18 cellular contexts compared by ENCODE assay signal in the genomic region with DNA sequence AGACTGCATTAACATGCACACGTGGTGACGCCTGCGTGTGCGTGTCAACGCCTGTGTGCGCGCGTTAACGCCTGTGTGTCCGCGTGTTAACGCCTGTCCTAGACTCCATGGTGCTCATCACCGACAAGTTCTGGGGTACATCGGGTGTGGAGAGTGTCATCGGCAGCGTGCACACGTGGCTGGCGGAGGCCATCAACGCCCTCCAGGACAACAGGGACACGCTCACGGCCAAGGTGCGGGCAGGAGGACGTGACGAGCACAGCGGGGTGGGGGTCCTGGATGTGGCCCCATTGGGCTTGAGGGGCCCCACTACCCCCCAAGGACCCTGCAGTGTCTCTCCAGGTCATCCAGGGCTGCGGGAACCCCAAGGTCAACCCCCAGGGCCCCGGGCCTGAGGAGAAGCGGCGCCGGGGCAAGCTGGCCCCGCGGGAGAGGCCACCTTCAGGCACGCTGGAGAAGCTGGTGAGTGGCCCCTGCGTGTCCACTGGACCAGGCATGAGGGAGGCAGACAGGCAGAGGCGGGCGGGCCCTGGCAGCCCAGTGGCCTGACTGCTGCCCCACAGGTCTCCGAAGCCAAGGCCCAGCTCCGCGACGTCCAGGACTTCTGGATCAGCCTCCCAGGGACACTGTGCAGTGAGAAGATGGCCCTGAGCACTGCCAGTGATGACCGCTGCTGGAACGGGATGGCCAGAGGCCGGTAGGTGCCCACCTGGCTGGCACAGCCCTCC. TPM values are rescaled to one million over a fixed set of nuclear protein-coding genes. Genes with fewer than 3 reads are reported as not detected.
A peak's percentile ranks its signal among the peaks of the same experiment; 100 is the strongest.
DNase-seq lines count a peak whose midpoint lies in the region; ATAC-seq and TF ChIP-seq lines count a peak whose summit lies in the region.
"Had no signal": no experiment of that assay in that cellular context is flagged by ENCODE, and none has a peak within 500 bp of the region (broad histone marks: within the 10 kb centered on the region; RNA-seq: fewer than 3 reads in every experiment).

No MANE protein-coding gene starts in this region.

- H3K79me1 ChIP-seq in trophoblast cell (ENCODE audit: low read length) = peaks cover 3% of the 10 kb centered on the region

- H3K4ac ChIP-seq in trophoblast cell (ENCODE audit: low read depth, low read length) = no peak overlapping the region

- no peaks in the 10 kb centered on the region for H3K9me3 Mint-ChIP-seq in activated CD4-positive, alpha-beta T cell treated with anti-CD3 and anti-CD28 coated beads for 36 hours (ENCODE audit: low read depth)
- no peaks in the 10 kb centered on the region for H3K9me3 Mint-ChIP-seq in activated naive CD4-positive, alpha-beta T cell treated with anti-CD3 and anti-CD28 coated beads for 36 hours
- H3K9me3 Mint-ChIP-seq: activated T-helper 17 cell treated with anti-CD3 and anti-CD28 coated beads, Interleukin-2, amount 50 U/mL, for 72 hours; stimulated activated naive CD8-positive, alpha-beta T cell treated with anti-CD3 and anti-CD28 coated beads, Interleukin-15, Interleukin-2, amounts not matched to agents 100 ng/mL and 50 ng/mL, for 24 hours had no signal

- no peak overlapping the region for H2BK120ac ChIP-seq in trophoblast cell (ENCODE audit: insufficient read depth, low read length, poor library complexity)

- no peak overlapping the region for H2BK5ac ChIP-seq in trophoblast cell (ENCODE audit: low read depth, low read length, poor library complexity)

- no peak overlapping the region for H3K9ac ChIP-seq in trophoblast cell (ENCODE audit: low read length)

- no peak overlapping the region for H2AFZ ChIP-seq in trophoblast cell (ENCODE audit: insufficient read depth, low read length, poor library complexity)

- in situ Hi-C loops in gastrocnemius medialis (cut with MboI; ENCODE audit: low sequenced_read_pairs in 4 of 4) = no loop called here

- H3K27ac ChIP-seq in gastrocnemius medialis (no peak overlapping the region), trophoblast cell (ENCODE audit: low read depth, low read length) (no peak overlapping the region)
- H3K27ac ChIP-seq: A549, breast epithelium had no signal

- H3K18ac ChIP-seq in trophoblast cell (ENCODE audit: low read length) = no peak overlapping the region

- POLR2A ChIA-PET in activated CD4-positive, alpha-beta T cell treated with anti-CD3 and anti-CD28 coated beads for 36 hours (lab: Charles Lee) = no interaction called here

- H4K8ac ChIP-seq in trophoblast cell (ENCODE audit: low read depth, low read length) = no peak overlapping the region

- H3K4me1 ChIP-seq in gastrocnemius medialis (no peaks in the 10 kb centered on the region), trophoblast cell (ENCODE audit: control insufficient read depth in 1 of 2, insufficient read depth in 2 of 2, low read length in 2 of 2) (peaks cover 7 to 8% of the 10 kb centered on the region in 2 experiments)
- H3K4me1 ChIP-seq: A549, breast epithelium had no signal

- no peak overlapping the region for H4K12ac ChIP-seq in trophoblast cell (ENCODE audit: low read depth, low read length)

- ATAC-seq in activated CD4-positive, alpha-beta T cell treated with anti-CD3 and anti-CD28 coated beads for 36 hours = no peak
- ATAC-seq in left lobe of liver (no peak), gastrocnemius medialis (no peak)
- ATAC-seq: A549; activated T-helper 17 cell treated with anti-CD3 and anti-CD28 coated beads, Interleukin-2, amount 50 U/mL, for 72 hours had no signal

- CTCF ChIA-PET in activated CD4-positive, alpha-beta T cell treated with anti-CD3 and anti-CD28 coated beads for 36 hours (lab: Charles Lee) = no interaction called here
- CTCF ChIA-PET in activated naive CD4-positive, alpha-beta T cell treated with anti-CD3 and anti-CD28 coated beads for 36 hours (lab: Charles Lee) = no interaction called here

- no peaks in the 10 kb centered on the region for H3K4me1 Mint-ChIP-seq in activated CD4-positive, alpha-beta T cell treated with anti-CD3 and anti-CD28 coated beads for 36 hours
- H3K4me1 Mint-ChIP-seq in activated naive CD4-positive, alpha-beta T cell treated with anti-CD3 and anti-CD28 coated beads for 36 hours (ENCODE audit: low read depth) = no peaks in the 10 kb centered on the region

- no peak overlapping the region for H3K14ac ChIP-seq in trophoblast cell (ENCODE audit: low read length)

- TF ChIP-seq POLR2A in gastrocnemius medialis (IDR thresholded peaks at IDR 0.05) = no peak

- H3K4me3 Mint-ChIP-seq in activated CD4-positive, alpha-beta T cell treated with anti-CD3 and anti-CD28 coated beads for 36 hours = no peak overlapping the region
- no peak overlapping the region for H3K4me3 Mint-ChIP-seq in activated naive CD4-positive, alpha-beta T cell treated with anti-CD3 and anti-CD28 coated beads for 36 hours
- H3K4me3 Mint-ChIP-seq: activated T-helper 17 cell treated with anti-CD3 and anti-CD28 coated beads, Interleukin-2, amount 50 U/mL, for 72 hours; stimulated activated naive CD8-positive, alpha-beta T cell treated with anti-CD3 and anti-CD28 coated beads, Interleukin-15, Interleukin-2, amounts not matched to agents 100 ng/mL and 50 ng/mL, for 24 hours had no signal

- no peak overlapping the region for H3K27ac Mint-ChIP-seq in activated CD4-positive, alpha-beta T cell treated with anti-CD3 and anti-CD28 coated beads for 36 hours
- no peak overlapping the region for H3K27ac Mint-ChIP-seq in activated naive CD4-positive, alpha-beta T cell treated with anti-CD3 and anti-CD28 coated beads for 36 hours
- H3K27ac Mint-ChIP-seq: activated T-helper 17 cell treated with anti-CD3 and anti-CD28 coated beads, Interleukin-2, amount 50 U/mL, for 72 hours; stimulated activated naive CD8-positive, alpha-beta T cell treated with anti-CD3 and anti-CD28 coated beads, Interleukin-15, Interleukin-2, amounts not matched to agents 100 ng/mL and 50 ng/mL, for 24 hours had no signal

- no peak overlapping the region for H3K4me2 ChIP-seq in trophoblast cell (ENCODE audit: low read length)
- H3K4me2 ChIP-seq: A549 had no signal

- no peaks in the 10 kb centered on the region for H3K79me2 ChIP-seq in trophoblast cell (ENCODE audit: control insufficient read depth, insufficient read depth, low read length, poor library complexity)

- no peak overlapping the region for H4K91ac ChIP-seq in trophoblast cell (ENCODE audit: low read depth, low read length)

- intact Hi-C loops in activated CD4-positive, alpha-beta T cell treated with anti-CD3 and anti-CD28 coated beads for 36 hours (cut with DNase I, micrococcal nuclease) = no loop called here
- intact Hi-C loops in activated naive CD4-positive, alpha-beta T cell treated with anti-CD3 and anti-CD28 coated beads for 36 hours (cut with micrococcal nuclease) = no loop called here
- intact Hi-C loops in gastrocnemius medialis (cut with DNase I; ENCODE audit: low total_unique reads) = no loop called here

- H3K23ac ChIP-seq in trophoblast cell (ENCODE audit: low read length) = no peak overlapping the region

- no peak overlapping the region for H2BK12ac ChIP-seq in trophoblast cell (ENCODE audit: low read length)

- H2AK5ac ChIP-seq in trophoblast cell (ENCODE audit: low read length) = no peak overlapping the region

- no peak overlapping the region for H3K4me3 ChIP-seq in gastrocnemius medialis
- no peak overlapping the region for H3K4me3 ChIP-seq in trophoblast cell (ENCODE audit: low read depth, low read length)
- H3K4me3 ChIP-seq: A549, breast epithelium had no signal

- H3K27me3 ChIP-seq in gastrocnemius medialis = no peaks in the 10 kb centered on the region
- no peaks in the 10 kb centered on the region for H3K27me3 ChIP-seq in trophoblast cell (ENCODE audit: insufficient read depth, low read length)
- H3K27me3 ChIP-seq: breast epithelium had no signal

- no peaks in the 10 kb centered on the region for H3K36me3 Mint-ChIP-seq in activated CD4-positive, alpha-beta T cell treated with anti-CD3 and anti-CD28 coated beads for 36 hours (ENCODE audit: low read depth)
- H3K36me3 Mint-ChIP-seq in activated naive CD4-positive, alpha-beta T cell treated with anti-CD3 and anti-CD28 coated beads for 36 hours (ENCODE audit: low read depth) = no peaks in the 10 kb centered on the region

- H3K9me3 ChIP-seq in gastrocnemius medialis (no peaks in the 10 kb centered on the region), trophoblast cell (ENCODE audit: insufficient read depth, low read depth, low read length) (peaks cover 4% of the 10 kb centered on the region)
- H3K9me3 ChIP-seq: A549, breast epithelium had no signal

- peak; percentile 4 for DNase-seq in activated CD4-positive, alpha-beta T cell treated with anti-CD3 and anti-CD28 coated beads for 36 hours
- no peak for DNase-seq in activated CD4-positive, alpha-beta T cell treated with anti-CD3 and anti-CD28 coated beads, Interleukin-2, amount 50 U/mL, for 1 hour
- DNase-seq in activated naive CD4-positive, alpha-beta T cell treated with anti-CD3 and anti-CD28 coated beads for 36 hours = peak; percentile 1
- DNase-seq in left lobe of liver (ENCODE audit: low spot score) (peak; percentile 43), gastrocnemius medialis (peak; percentile 1 to 10), trophoblast cell (no peak), NCI-H1694 treated with DMSO at 0.1 percent for 48 hours (lab: John Stamatoyannopoulos, UW) (no peak)
- no peak for DNase-seq in stimulated activated CD4-positive, alpha-beta T cell treated with anti-CD3 and anti-CD28 coated beads, Interleukin-2, amount 100 ng/mL, for 48 hours
- DNase-seq: foreskin melanocyte, GDM1, IMR-90, NCI-H1092 treated with DMSO at 0.1 percent for 48 hours, NCI-H2227 treated with DMSO at 0.1 percent for 48 hours, OCI-M1 had no signal

- TF ChIP-seq CTCF in gastrocnemius medialis (IDR thresholded peaks at IDR 0.05 in 4 of 5, conservative IDR thresholded peaks at IDR 0.05 in 1 of 5) = no peak

- WGBS in trophoblast cell (ENCODE audit: extremely low coverage, insufficient coverage, insufficient read length) = no CpG with 5 or more reads among the region's 43 CpGs

- no peaks in the 10 kb centered on the region for H3K27me3 Mint-ChIP-seq in activated CD4-positive, alpha-beta T cell treated with anti-CD3 and anti-CD28 coated beads for 36 hours
- H3K27me3 Mint-ChIP-seq in activated naive CD4-positive, alpha-beta T cell treated with anti-CD3 and anti-CD28 coated beads for 36 hours (ENCODE audit: low read depth) = no peaks in the 10 kb centered on the region
- H3K27me3 Mint-ChIP-seq: activated T-helper 17 cell treated with anti-CD3 and anti-CD28 coated beads, Interleukin-2, amount 50 U/mL, for 72 hours; stimulated activated naive CD8-positive, alpha-beta T cell treated with anti-CD3 and anti-CD28 coated beads, Interleukin-15, Interleukin-2, amounts not matched to agents 100 ng/mL and 50 ng/mL, for 24 hours had no signal

- H3K36me3 ChIP-seq in gastrocnemius medialis (peaks cover 0 to 43% of the 10 kb centered on the region in 2 donors), trophoblast cell (ENCODE audit: control insufficient read depth in 1 of 2, insufficient read depth in 2 of 2, low read length in 2 of 2) (peaks cover 41% of the 10 kb centered on the region in 2 experiments)
- H3K36me3 ChIP-seq: breast epithelium had no signal

RNA-seq across cellular contexts. Expression of a gene that starts 29.2 kb away (rescaled TPM):
- 1 to 10 TPM; 1.7 to 2.0 TPM for total RNA-seq in activated CD4-positive, alpha-beta T cell treated with anti-CD3 and anti-CD28 coated beads for 36 hours
- total RNA-seq in activated naive CD4-positive, alpha-beta T cell treated with anti-CD3 and anti-CD28 coated beads for 36 hours = 1 to 10 TPM; 1.2 to 1.5 TPM
- 29.4 TPM for total RNA-seq in left lobe of liver
- total RNA-seq in gastrocnemius medialis = 100 to 1,000 TPM; 112 to 188 (median 180) TPM
- 114 and 122 TPM in 2 replicates for polyA plus RNA-seq in trophoblast cell (2013)

Comparison
In these comparisons a context has a peak if more than half of its experiments do, and no peak if none do; other contexts are left out.
1. DNase-seq: peak in activated CD4-positive, alpha-beta T cell treated with anti-CD3 and anti-CD28 coated beads for 36 hours (single experiment), activated naive CD4-positive, alpha-beta T cell treated with anti-CD3 and anti-CD28 coated beads for 36 hours (single experiment), left lobe of liver (single experiment) and gastrocnemius medialis (2 of 2); none in activated CD4-positive, alpha-beta T cell treated with anti-CD3 and anti-CD28 coated beads, Interleukin-2, amount 50 U/mL, for 1 hour (single experiment), trophoblast cell (0 of 2), NCI-H1694 treated with DMSO at 0.1 percent for 48 hours (single experiment) and stimulated activated CD4-positive, alpha-beta T cell treated with anti-CD3 and anti-CD28 coated beads, Interleukin-2, amount 100 ng/mL, for 48 hours (0 of 2).
2. RNA of a gene that starts 29.2 kb away (total RNA-seq): 112 to 188 TPM in gastrocnemius medialis and 29.4 TPM in left lobe of liver (single experiment); 1.7 to 2.0 TPM in activated CD4-positive, alpha-beta T cell treated with anti-CD3 and anti-CD28 coated beads for 36 hours and 1.2 to 1.5 TPM in activated naive CD4-positive, alpha-beta T cell treated with anti-CD3 and anti-CD28 coated beads for 36 hours; every median in the first group is over 10 times any median in the second.